Comparison of ENCODE assay signal across 8 cellular contexts in the genomic region with DNA sequence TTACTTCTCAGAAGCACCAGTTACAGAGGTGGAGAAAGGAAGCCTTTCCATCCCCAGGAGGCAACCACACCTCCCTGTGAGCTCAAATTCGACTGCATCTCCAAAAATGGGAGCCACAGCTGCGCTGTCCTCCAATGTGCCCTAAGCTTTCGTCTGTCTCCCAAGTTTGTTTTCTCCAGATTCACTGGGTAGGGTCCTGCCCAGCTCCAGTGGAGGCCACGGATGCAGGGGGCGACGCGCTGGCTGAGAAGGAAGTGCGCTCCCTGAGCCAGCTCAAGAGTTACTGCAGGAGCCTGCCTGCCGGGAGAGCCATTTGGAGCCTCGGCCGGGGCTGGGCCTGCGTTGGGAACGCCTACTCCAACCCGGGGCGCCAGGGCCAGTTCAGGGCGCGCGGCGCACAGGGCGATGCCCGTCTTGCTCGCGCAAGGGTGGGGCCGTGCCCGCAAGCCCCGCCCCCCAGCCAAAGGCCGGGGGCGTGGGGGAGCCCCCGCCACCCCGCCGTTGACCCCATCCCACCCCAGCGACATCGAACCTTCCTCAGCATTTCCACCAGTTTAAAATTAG. TPM values are rescaled to one million over a fixed set of nuclear protein-coding genes. Genes with fewer than 3 reads are reported as not detected.
DNase-seq lines count a peak whose midpoint lies in the region; ATAC-seq lines count a peak whose summit lies in the region.

No MANE protein-coding gene starts in this region.

- ATAC-seq in HG02938 (IDR thresholded peaks at IDR 0.05; ENCODE audit: unreplicated experiment) = peak; percentile 68
- ATAC-seq in activated CD4-positive, alpha-beta T cell treated with anti-CD3 and anti-CD28 coated beads for 36 hours = peak; percentile 96

- H3K36me3 Mint-ChIP-seq in activated CD4-positive, alpha-beta T cell treated with anti-CD3 and anti-CD28 coated beads for 36 hours (ENCODE audit: low read depth) = peaks cover 10% of the 10 kb centered on the region

- no peaks in the 10 kb centered on the region for H3K27me3 Mint-ChIP-seq in activated CD4-positive, alpha-beta T cell treated with anti-CD3 and anti-CD28 coated beads for 36 hours

- DNase-seq in NCI-H345 (lab: John Stamatoyannopoulos, UW) (peak; percentile 53), NCI-H345 treated with DMSO at 0.1 percent for 48 hours (lab: John Stamatoyannopoulos, UW; ENCODE audit: unreplicated experiment) (no peak), NCI-H2107 (lab: John Stamatoyannopoulos, UW) (peak; percentile 64), left kidney (ENCODE audit: low read depth, low spot score) (peak; percentile 93)
- peak; percentile 93 for DNase-seq in activated CD4-positive, alpha-beta T cell treated with anti-CD3 and anti-CD28 coated beads for 36 hours
- DNase-seq in stimulated activated CD4-positive, alpha-beta T cell treated with anti-CD3 and anti-CD28 coated beads, Interleukin-1b, Interleukin-23, amount 100 ng/mL, for 4 hours (ENCODE audit: low read depth in 2 of 2) = peak; percentile 63 to 67

- peak overlapping the region; percentile 74 for H3K27ac ChIP-seq in cingulate gyrus (ENCODE audit: low read depth, low read length)

- H3K4me1 Mint-ChIP-seq in activated CD4-positive, alpha-beta T cell treated with anti-CD3 and anti-CD28 coated beads for 36 hours = peaks cover 55% of the 10 kb centered on the region

- intact Hi-C loops in activated CD4-positive, alpha-beta T cell treated with anti-CD3 and anti-CD28 coated beads for 36 hours (cut with DNase I, micrococcal nuclease) = loop anchor here (1.0 to 5.0 kb wide), 9 partner anchors 19 to 265 kb away; a partner anchor contains a TSS

- CTCF ChIA-PET in activated CD4-positive, alpha-beta T cell treated with anti-CD3 and anti-CD28 coated beads for 36 hours (lab: Charles Lee) = interaction anchor here (0.7 to 3.8 kb wide), 13 partner anchors 10 to 1444 kb away, joined by 3 to 25 read pairs (median 5); no protein-coding TSS in a partner anchor

- no peaks in the 10 kb centered on the region for H3K9me3 Mint-ChIP-seq in activated CD4-positive, alpha-beta T cell treated with anti-CD3 and anti-CD28 coated beads for 36 hours (ENCODE audit: low read depth)

- POLR2A ChIA-PET in activated CD4-positive, alpha-beta T cell treated with anti-CD3 and anti-CD28 coated beads for 36 hours (lab: Charles Lee) = interaction anchor here (0.6 to 1.6 kb wide), 5 partner anchors 12 to 244 kb away, joined by 3 to 8 read pairs (median 5); a partner anchor contains a TSS

- H3K27ac Mint-ChIP-seq in activated CD4-positive, alpha-beta T cell treated with anti-CD3 and anti-CD28 coated beads for 36 hours = peak overlapping the region; percentile 99

- H3K4me3 Mint-ChIP-seq in activated CD4-positive, alpha-beta T cell treated with anti-CD3 and anti-CD28 coated beads for 36 hours = peak overlapping the region; percentile 90

RNA-seq across cellular contexts. Expression of a gene that starts 19.5 kb away (rescaled TPM):
- 10 to 100 TPM; 13.1 to 13.3 TPM for total RNA-seq in activated CD4-positive, alpha-beta T cell treated with anti-CD3 and anti-CD28 coated beads for 36 hours
